Comparison of ENCODE assay signal across 8 cellular contexts in the genomic region with DNA sequence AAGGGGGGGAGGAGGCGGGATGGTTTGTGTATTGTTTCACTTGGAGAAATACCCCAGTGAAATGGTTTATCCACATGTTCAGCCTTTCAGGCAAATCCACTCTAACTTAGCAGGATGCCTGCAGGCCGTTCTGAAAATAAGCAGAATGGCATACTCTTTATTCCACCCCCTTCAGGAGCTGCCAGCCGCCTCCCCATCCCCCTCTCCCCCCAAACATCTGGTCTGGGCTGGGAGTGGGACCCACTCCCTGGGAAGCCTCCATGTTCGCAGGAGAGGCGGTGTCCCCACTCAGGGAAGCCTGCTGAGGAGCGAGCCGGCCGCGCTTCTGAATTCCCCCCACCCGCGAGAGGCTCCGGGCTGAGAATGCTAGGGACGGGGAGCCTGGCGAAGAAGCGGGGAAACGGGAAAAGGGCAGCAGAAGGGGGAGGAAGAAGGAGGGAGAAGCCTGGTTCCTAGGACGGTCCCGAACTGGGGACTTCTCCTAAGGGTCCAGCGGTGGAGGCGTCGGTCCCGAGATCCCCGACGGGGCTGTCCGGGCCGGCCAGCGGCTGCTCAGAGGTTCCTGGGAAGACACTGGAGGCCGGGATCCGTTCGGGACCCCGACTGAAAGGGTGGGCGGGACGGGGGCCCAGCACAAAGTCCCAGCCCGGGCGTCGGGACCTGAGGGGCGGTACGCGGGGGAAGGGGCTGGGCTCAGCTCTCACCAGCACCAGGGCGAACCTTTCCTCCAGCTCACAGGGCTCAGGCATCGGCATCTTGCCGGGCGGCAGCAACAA. TPM values are rescaled to one million over a fixed set of nuclear protein-coding genes. Genes with fewer than 3 reads are reported as not detected.
DNase-seq lines count a peak whose midpoint lies in the region; ATAC-seq and TF ChIP-seq lines count a peak whose summit lies in the region.

No MANE protein-coding gene starts in this region.

- H3K4me1 Mint-ChIP-seq in activated T-cell treated with anti-CD3 and anti-CD28 coated beads, Interleukin-2, amount 50 U/mL, for 4 hours (ENCODE audit: low read depth) = peaks cover 49% of the 10 kb centered on the region
- H3K4me1 Mint-ChIP-seq in nephron progenitor cell = peaks cover 43% of the 10 kb centered on the region

- H3K9me3 Mint-ChIP-seq in activated T-cell treated with anti-CD3 and anti-CD28 coated beads, Interleukin-2, amount 50 U/mL, for 4 hours = no peaks in the 10 kb centered on the region
- peaks cover 3% of the 10 kb centered on the region for H3K9me3 Mint-ChIP-seq in nephron progenitor cell

- H3K27ac Mint-ChIP-seq in nephron progenitor cell = no peak overlapping the region

- no peaks in the 10 kb centered on the region for H3K36me3 Mint-ChIP-seq in activated T-cell treated with anti-CD3 and anti-CD28 coated beads, Interleukin-2, amount 50 U/mL, for 4 hours (ENCODE audit: insufficient read depth)
- no peaks in the 10 kb centered on the region for H3K36me3 Mint-ChIP-seq in nephron progenitor cell (ENCODE audit: low read depth)

- no peak overlapping the region for H3K27ac ChIP-seq in foreskin keratinocyte

- H3K27me3 ChIP-seq in foreskin keratinocyte = peaks cover 31% of the 10 kb centered on the region

- DNase-seq in DMS79 treated with DMSO at 0.1 percent for 48 hours (lab: John Stamatoyannopoulos, UW) (peak; percentile 26), LNCaP clone FGC (ENCODE audit: low read depth) (no peak), foreskin keratinocyte (peak in 1 of 2 donors; percentile 36), nephron progenitor cell (peak; percentile 56), HuH-7.5 (ENCODE audit: low spot score) (no peak), A172 (ENCODE audit: low spot score) (no peak)
- no peak for DNase-seq in activated T-cell treated with anti-CD3 and anti-CD28 coated beads, Interleukin-2, amount 50 U/mL, for 4 hours

- TF ChIP-seq CTCF in LNCaP clone FGC (IDR thresholded peaks at IDR 0.05; ENCODE audit: control insufficient read depth, extremely low read depth, insufficient read depth) = no peak
- TF ChIP-seq CTCF in foreskin keratinocyte (conservative IDR thresholded peaks at IDR 0.05) = no peak
- no peak for TF ChIP-seq CTCF in nephron progenitor cell (IDR thresholded peaks at IDR 0.05)

- ATAC-seq in GM21723 (IDR thresholded peaks at IDR 0.05; ENCODE audit: unreplicated experiment) = peak; percentile 28
- ATAC-seq in activated T-cell treated with anti-CD3 and anti-CD28 coated beads, Interleukin-2, amount 50 U/mL, for 4 hours = peak; percentile 36 to 41
- peak; percentile 8 for ATAC-seq in foreskin keratinocyte

- H3K4me3 ChIP-seq in LNCaP clone FGC (ENCODE audit: low read depth, low read length) = peak overlapping the region; percentile 59

- H3K4me1 ChIP-seq in foreskin keratinocyte = peaks cover 18% of the 10 kb centered on the region

- H3K4me3 Mint-ChIP-seq in activated T-cell treated with anti-CD3 and anti-CD28 coated beads, Interleukin-2, amount 50 U/mL, for 4 hours = peak overlapping the region; percentile 93
- H3K4me3 Mint-ChIP-seq in nephron progenitor cell = peak overlapping the region; percentile 93

- peaks cover 7% of the 10 kb centered on the region for H3K27me3 Mint-ChIP-seq in activated T-cell treated with anti-CD3 and anti-CD28 coated beads, Interleukin-2, amount 50 U/mL, for 4 hours (ENCODE audit: low read depth)
- peaks cover 29% of the 10 kb centered on the region for H3K27me3 Mint-ChIP-seq in nephron progenitor cell (ENCODE audit: low read depth, poor library complexity)

RNA-seq across cellular contexts. Expression of a gene that starts 0.7 kb away (rescaled TPM):
- total RNA-seq in activated T-cell treated with anti-CD3 and anti-CD28 coated beads, Interleukin-2, amount 50 U/mL, for 4 hours = 10 to 100 TPM; 22.1 to 24.0 (median 23.6) TPM
- 9.5 and 10.6 TPM in 2 replicates for total RNA-seq in foreskin keratinocyte
- polyA plus RNA-seq in foreskin keratinocyte = 3.8 and 4.2 TPM in 2 replicates
- total RNA-seq in A172 (2014; rRNA removed; shearing (Covaris generic)) = 16.4 and 16.6 TPM in 2 replicates

RNA-seq across cellular contexts. Expression of a gene that starts 34.8 kb away (rescaled TPM):
- 100 to 1,000 TPM; 383 to 509 (median 438) TPM for total RNA-seq in activated T-cell treated with anti-CD3 and anti-CD28 coated beads, Interleukin-2, amount 50 U/mL, for 4 hours
- 391 and 403 TPM in 2 replicates for total RNA-seq in foreskin keratinocyte
- 306 and 343 TPM in 2 replicates for polyA plus RNA-seq in foreskin keratinocyte
- total RNA-seq in A172 (2014; rRNA removed; shearing (Covaris generic)) = 242 and 305 TPM in 2 replicates

Comparison
In these comparisons a context has a peak if more than half of its experiments do, and no peak if none do; other contexts are left out.
1. DNase-seq: peak in DMS79 treated with DMSO at 0.1 percent for 48 hours (single experiment) and nephron progenitor cell (single experiment); none in LNCaP clone FGC (single experiment), activated T-cell treated with anti-CD3 and anti-CD28 coated beads, Interleukin-2, amount 50 U/mL, for 4 hours (single experiment), HuH-7.5 (single experiment) and A172 (single experiment).
2. Peak in every context shown above with its lines, with median percentiles within 50 percentile points of each other: ATAC-seq.